In genomic region chr15:83873966-83874365, GRCh38 we compare ENCODE assay signal across 25 cellular contexts.
DNase-seq lines count a peak whose midpoint lies in the region; ATAC-seq, FAIRE-seq and TF ChIP-seq lines count a peak whose summit lies in the region.
"Had no signal": no experiment of that assay in that cellular context is flagged by ENCODE, and none has a peak within 500 bp of the region (broad histone marks: within the 10 kb centered on the region; RNA-seq: fewer than 3 reads in every experiment).

No MANE protein-coding gene starts in this region.

- TF ChIP-seq CTCF in astrocyte (IDR thresholded peaks at IDR 0.05; ENCODE audit: insufficient read depth, low read depth, low read length), result no peak

- H3K27me3 Mint-ChIP-seq in astrocyte (ENCODE audit: low read depth, unreplicated experiment), result no peaks in the 10 kb centered on the region

- no peaks in the 10 kb centered on the region for H3K9me3 Mint-ChIP-seq in astrocyte (ENCODE audit: unreplicated experiment)
- H3K9me3 Mint-ChIP-seq: CD4-positive, alpha-beta T cell had no signal

- DNase-seq in MG63, result peak; percentile 77
- peak; percentile 20 for DNase-seq in astrocyte (ENCODE audit: low read depth)
- peak; percentile 70 for DNase-seq in kidney glomerular epithelial cell (lab: John Stamatoyannopoulos, UW)
- DNase-seq in renal cortical epithelial cell (ENCODE audit: low read depth), result peak; percentile 3
- DNase-seq in hypothalamus (lab: John Stamatoyannopoulos, UW), result no peak
- DNase-seq: AML-193; CD4-positive, alpha-beta T cell; IMR-90; KG1; NCI-H1092; NCI-H1417 treated with DMSO at 0.1 percent for 48 hours; NCI-H187; NCI-H2081 treated with DMSO at 0.1 percent for 48 hours; NCI-H446; NCI-H524 treated with DMSO at 0.1 percent for 48 hours; NCI-H774; PC-3; SHP77 had no signal

- no peaks in the 10 kb centered on the region for H3K9me3 ChIP-seq in MG63
- H3K9me3 ChIP-seq in astrocyte (ENCODE audit: insufficient read depth, low read depth, low read length), result no peaks in the 10 kb centered on the region
- H3K9me3 ChIP-seq: A549; BLaER1 treated with 17β-estradiol and CSF1 and Interleukin-3, amounts not matched to agents 10 nM and 100 nM had no signal

- H3K27ac ChIP-seq in astrocyte (ENCODE audit: low read depth, low read length), result no peak overlapping the region
- H3K27ac ChIP-seq: A549; BLaER1 treated with 17β-estradiol and CSF1 and Interleukin-3, amounts not matched to agents 10 nM and 100 nM had no signal

- H3K36me3 Mint-ChIP-seq in astrocyte (ENCODE audit: low read depth, unreplicated experiment), result no peaks in the 10 kb centered on the region

- no peak overlapping the region for H3K9ac ChIP-seq in astrocyte (ENCODE audit: low read length)
- H3K9ac ChIP-seq: BLaER1 treated with 17β-estradiol and CSF1 and Interleukin-3, amounts not matched to agents 10 nM and 100 nM had no signal

- no peaks in the 10 kb centered on the region for H3K79me2 ChIP-seq in astrocyte (ENCODE audit: insufficient read depth, low read length)

- no peak overlapping the region for H3K4me3 ChIP-seq in MG63
- H3K4me3 ChIP-seq in astrocyte (ENCODE audit: insufficient read depth, low read depth, low read length), result no peak overlapping the region
- H3K4me3 ChIP-seq: A549; BLaER1 treated with 17β-estradiol and CSF1 and Interleukin-3, amounts not matched to agents 10 nM and 100 nM had no signal

- no peak overlapping the region for H3K27ac Mint-ChIP-seq in astrocyte (ENCODE audit: unreplicated experiment)
- H3K27ac Mint-ChIP-seq: CD4-positive, alpha-beta T cell had no signal

- FAIRE-seq in astrocyte (lab: Jason Lieb, UNC), result no peak
- FAIRE-seq: A549, D721Med, H1 had no signal

- no peak overlapping the region for H3K4me2 ChIP-seq in astrocyte (ENCODE audit: low read length)
- H3K4me2 ChIP-seq: A549; BLaER1 treated with 17β-estradiol and CSF1 and Interleukin-3, amounts not matched to agents 10 nM and 100 nM had no signal

- H3K27me3 ChIP-seq in MG63 (no peaks in the 10 kb centered on the region), astrocyte (ENCODE audit: insufficient read depth, low read length) (no peaks in the 10 kb centered on the region)
- H3K27me3 ChIP-seq: BLaER1 treated with 17β-estradiol and CSF1 and Interleukin-3, amounts not matched to agents 10 nM and 100 nM had no signal

- H3K36me3 ChIP-seq in MG63, result no peaks in the 10 kb centered on the region
- no peaks in the 10 kb centered on the region for H3K36me3 ChIP-seq in astrocyte (ENCODE audit: insufficient read depth, low read length)
- H3K36me3 ChIP-seq: BLaER1 treated with 17β-estradiol and CSF1 and Interleukin-3, amounts not matched to agents 10 nM and 100 nM had no signal

- ATAC-seq in GM18511 (IDR thresholded peaks at IDR 0.05; ENCODE audit: unreplicated experiment) (no peak), HG03097 (IDR thresholded peaks at IDR 0.05; ENCODE audit: low FRiP score, unreplicated experiment) (no peak)
- ATAC-seq: HCT116, PC-3 had no signal

- H2AFZ ChIP-seq in astrocyte (ENCODE audit: low read depth, low read length), result no peak overlapping the region

- peaks cover 11% of the 10 kb centered on the region for H3K4me1 ChIP-seq in astrocyte (ENCODE audit: insufficient read depth, low read length)
- H3K4me1 ChIP-seq: A549; BLaER1 treated with 17β-estradiol and CSF1 and Interleukin-3, amounts not matched to agents 10 nM and 100 nM had no signal

- H4K20me1 ChIP-seq in astrocyte (ENCODE audit: insufficient read depth, low read length), result no peaks in the 10 kb centered on the region
- H4K20me1 ChIP-seq: BLaER1 treated with 17β-estradiol and CSF1 and Interleukin-3, amounts not matched to agents 10 nM and 100 nM had no signal

- H3K4me3 Mint-ChIP-seq in astrocyte (ENCODE audit: unreplicated experiment), result no peak overlapping the region
- H3K4me3 Mint-ChIP-seq: CD4-positive, alpha-beta T cell had no signal

- peaks cover 24% of the 10 kb centered on the region for H3K4me1 Mint-ChIP-seq in astrocyte (ENCODE audit: low read depth, unreplicated experiment)

Comparison
In these comparisons a context has a peak if more than half of its experiments do, and no peak if none do; other contexts are left out.
1. DNase-seq: peak in MG63 (single experiment), astrocyte (single experiment), kidney glomerular epithelial cell (single experiment) and renal cortical epithelial cell (single experiment); none in hypothalamus (0 of 51).